In the genomic region with DNA sequence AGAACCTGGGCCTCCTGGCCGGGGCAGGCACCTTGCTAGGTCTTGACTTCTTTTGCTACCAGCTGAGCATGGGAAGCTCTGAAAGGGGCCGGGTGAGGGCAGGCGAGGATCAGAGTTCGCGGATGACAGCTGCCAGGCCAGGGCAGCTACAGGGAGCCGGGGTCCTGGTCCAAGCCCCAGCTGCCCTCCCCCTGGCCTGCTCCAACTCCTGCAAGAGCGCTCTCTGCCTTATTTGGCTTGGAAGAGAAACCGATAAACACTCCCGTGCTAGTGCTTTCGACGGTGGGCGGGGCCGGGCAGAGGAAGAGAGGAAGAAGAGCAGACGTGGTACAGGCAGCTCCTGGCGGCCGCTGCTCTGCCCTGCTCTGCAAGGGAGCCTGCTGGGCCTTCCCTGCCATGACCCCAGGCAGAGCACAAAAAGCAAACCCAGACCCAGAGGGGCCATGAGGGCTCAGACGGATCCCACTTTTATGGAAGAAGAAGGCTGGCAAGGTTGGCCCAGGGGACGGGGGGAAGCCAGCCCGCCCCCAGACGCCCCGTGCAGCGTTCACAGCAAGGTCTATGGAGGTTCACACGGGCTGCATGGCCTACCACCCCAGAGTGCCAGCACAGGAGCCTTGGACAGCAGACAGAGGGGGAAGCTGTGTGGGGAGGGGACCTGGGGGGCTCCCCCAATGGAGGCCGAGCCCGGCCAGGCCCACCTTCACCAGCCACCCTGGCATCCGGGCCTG, we compare ENCODE assay signal across 7 cellular contexts.
DNase-seq lines count a peak whose midpoint lies in the region; ATAC-seq and TF ChIP-seq lines count a peak whose summit lies in the region.
"Had no signal": no experiment of that assay in that cellular context is flagged by ENCODE, and none has a peak within 500 bp of the region (broad histone marks: within the 10 kb centered on the region; RNA-seq: fewer than 3 reads in every experiment).

No MANE protein-coding gene starts in this region.

- no peaks in the 10 kb centered on the region for H3K9me3 ChIP-seq in iPS-20b (ENCODE audit: insufficient read depth, low read depth, low read length)

- H3K9ac ChIP-seq in iPS-20b (ENCODE audit: low read depth, low read length) = peak overlapping the region; percentile 66; the same call in 1 of the 2 replicates

- H3K4me1 ChIP-seq in iPS-20b (ENCODE audit: insufficient read depth, low read length) = peaks cover 26% of the 10 kb centered on the region

- H3K27ac ChIP-seq in 22Rv1 (peak overlapping the region; percentile 94), iPS-20b (ENCODE audit: low read length) (peak overlapping the region; percentile 55)

- H3K36me3 ChIP-seq in iPS-20b (ENCODE audit: insufficient read depth, low read depth, low read length) = no peaks in the 10 kb centered on the region

- no peak for ATAC-seq in HG03457 (IDR thresholded peaks at IDR 0.05; ENCODE audit: unreplicated experiment)
- no peak for ATAC-seq in GM21528 (IDR thresholded peaks at IDR 0.05; ENCODE audit: low FRiP score, unreplicated experiment)
- no peak for ATAC-seq in GM18909 (IDR thresholded peaks at IDR 0.05; ENCODE audit: poor library complexity, unreplicated experiment)

- no peaks in the 10 kb centered on the region for H3K27me3 ChIP-seq in iPS-20b (ENCODE audit: insufficient read depth, low read length)

- H3K4me3 ChIP-seq in iPS-20b (ENCODE audit: low read length) = no peak overlapping the region

- peak; percentile 24 for TF ChIP-seq CTCF in 22Rv1 (IDR thresholded peaks at IDR 0.05)

- peak in 4 of 5 experiments; percentile 39 to 85 (median 56) for DNase-seq in T-helper 2 cell
- DNase-seq: NCI-H446 had no signal
